1 cellular context compared by ENCODE assay signal in the genomic region with DNA sequence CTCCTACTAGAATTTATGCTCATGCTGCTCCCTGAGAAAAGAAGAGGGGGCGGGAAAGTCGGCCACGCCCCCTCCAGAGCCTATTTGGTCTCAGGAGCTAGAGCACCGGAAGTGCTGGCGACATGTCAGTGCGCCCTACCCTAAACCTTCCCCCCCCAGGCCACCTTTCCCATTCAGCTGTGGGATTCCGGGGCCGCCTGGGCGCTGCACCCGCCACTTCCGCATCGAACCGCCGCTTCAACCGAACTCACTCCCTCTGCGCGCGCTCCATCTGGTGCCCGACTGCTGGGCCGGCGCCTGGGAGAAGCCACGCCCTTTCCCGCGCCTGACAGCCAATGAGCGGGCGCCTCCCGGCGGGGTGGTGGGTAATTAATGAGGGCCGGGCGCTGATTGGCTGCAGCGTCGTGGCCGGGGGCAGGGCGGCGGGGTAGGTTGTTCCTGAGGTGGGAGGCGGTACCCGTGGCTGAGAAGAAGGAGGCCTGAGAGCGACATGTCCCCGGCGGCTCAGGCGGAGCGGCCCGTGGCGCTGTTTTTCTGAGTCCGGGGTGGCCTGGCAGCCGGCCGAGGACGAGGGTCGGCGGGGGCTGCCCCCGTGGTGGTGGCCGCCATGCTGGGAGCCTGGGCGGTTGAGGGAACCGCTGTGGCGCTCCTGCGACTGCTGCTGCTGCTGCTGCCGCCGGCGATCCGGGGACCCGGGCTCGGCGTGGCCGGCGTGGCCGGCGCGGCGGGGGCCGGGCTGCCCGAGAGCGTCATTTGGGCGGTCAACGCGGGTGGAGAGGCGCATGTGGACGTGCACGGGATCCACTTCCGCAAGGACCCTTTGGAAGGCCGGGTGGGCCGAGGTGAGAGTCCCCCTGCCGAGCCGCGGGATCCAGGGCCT.
TF ChIP-seq lines count a peak whose summit lies in the region.

Gene MLEC (plus strand): TSS at position 460 of the 880 bp plus-strand sequence. CDS start 148 bp downstream, at position 608.

TF ChIP-seq in HepG2, 621 proteins besides CTCF, POLR2A, EP300 and RAD21 (continued from another document and continues in another):
- TF ChIP-seq, protein P1, sequence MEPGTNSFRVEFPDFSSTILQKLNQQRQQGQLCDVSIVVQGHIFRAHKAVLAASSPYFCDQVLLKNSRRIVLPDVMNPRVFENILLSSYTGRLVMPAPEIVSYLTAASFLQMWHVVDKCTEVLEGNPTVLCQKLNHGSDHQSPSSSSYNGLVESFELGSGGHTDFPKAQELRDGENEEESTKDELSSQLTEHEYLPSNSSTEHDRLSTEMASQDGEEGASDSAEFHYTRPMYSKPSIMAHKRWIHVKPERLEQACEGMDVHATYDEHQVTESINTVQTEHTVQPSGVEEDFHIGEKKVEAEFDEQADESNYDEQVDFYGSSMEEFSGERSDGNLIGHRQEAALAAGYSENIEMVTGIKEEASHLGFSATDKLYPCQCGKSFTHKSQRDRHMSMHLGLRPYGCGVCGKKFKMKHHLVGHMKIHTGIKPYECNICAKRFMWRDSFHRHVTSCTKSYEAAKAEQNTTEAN (CRISPR knock-in tag; conservative IDR thresholded peaks at IDR 0.05) = 0 out of 2 replicates have a peak, but pooled peaks have one; percentile 43
- no peak for TF ChIP-seq SUZ12 (IDR thresholded peaks at IDR 0.05; ENCODE audit: low read depth, low read length)
- TF ChIP-seq, protein P2, sequence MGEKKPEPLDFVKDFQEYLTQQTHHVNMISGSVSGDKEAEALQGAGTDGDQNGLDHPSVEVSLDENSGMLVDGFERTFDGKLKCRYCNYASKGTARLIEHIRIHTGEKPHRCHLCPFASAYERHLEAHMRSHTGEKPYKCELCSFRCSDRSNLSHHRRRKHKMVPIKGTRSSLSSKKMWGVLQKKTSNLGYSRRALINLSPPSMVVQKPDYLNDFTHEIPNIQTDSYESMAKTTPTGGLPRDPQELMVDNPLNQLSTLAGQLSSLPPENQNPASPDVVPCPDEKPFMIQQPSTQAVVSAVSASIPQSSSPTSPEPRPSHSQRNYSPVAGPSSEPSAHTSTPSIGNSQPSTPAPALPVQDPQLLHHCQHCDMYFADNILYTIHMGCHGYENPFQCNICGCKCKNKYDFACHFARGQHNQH (CRISPR knock-in tag; IDR thresholded peaks at IDR 0.05) = no peak
- TF ChIP-seq HOMEZ (CRISPR knock-in tag; IDR thresholded peaks at IDR 0.05; ENCODE audit: low read depth) = no peak
- TF ChIP-seq GABPB1 (CRISPR knock-in tag; IDR thresholded peaks at IDR 0.05) = peak; percentile 96
- peak; percentile 63 for TF ChIP-seq TAF15 (IDR thresholded peaks at IDR 0.05; ENCODE audit: low read depth, low read length, poor library complexity, severe bottlenecking)
- peak; percentile 29; the same call in 1 of the 2 replicates for TF ChIP-seq ATF3 (CRISPR knock-in tag; IDR thresholded peaks at IDR 0.05)
- TF ChIP-seq PAX8 (CRISPR knock-in tag; IDR thresholded peaks at IDR 0.05; ENCODE audit: borderline replicate concordance) = no peak
- TF ChIP-seq NR1H2 (CRISPR knock-in tag; IDR thresholded peaks at IDR 0.05; ENCODE audit: borderline replicate concordance, low read depth) = 0 out of 2 replicates have a peak, but pooled peaks have one; percentile 8
- no peak for TF ChIP-seq PAWR (CRISPR knock-in tag; IDR thresholded peaks at IDR 0.05; ENCODE audit: borderline replicate concordance)
- TF ChIP-seq MLLT10 (CRISPR knock-in tag; IDR thresholded peaks at IDR 0.05) = no peak
- no peak for TF ChIP-seq ZFP62 (CRISPR knock-in tag; IDR thresholded peaks at IDR 0.05)
- TF ChIP-seq PREB (CRISPR knock-in tag; IDR thresholded peaks at IDR 0.05) = no peak
- TF ChIP-seq ZNF776 (CRISPR knock-in tag; IDR thresholded peaks at IDR 0.05) = no peak
- no peak for TF ChIP-seq ZNF333 (CRISPR knock-in tag; IDR thresholded peaks at IDR 0.05; ENCODE audit: borderline replicate concordance)
- TF ChIP-seq, protein P3, sequence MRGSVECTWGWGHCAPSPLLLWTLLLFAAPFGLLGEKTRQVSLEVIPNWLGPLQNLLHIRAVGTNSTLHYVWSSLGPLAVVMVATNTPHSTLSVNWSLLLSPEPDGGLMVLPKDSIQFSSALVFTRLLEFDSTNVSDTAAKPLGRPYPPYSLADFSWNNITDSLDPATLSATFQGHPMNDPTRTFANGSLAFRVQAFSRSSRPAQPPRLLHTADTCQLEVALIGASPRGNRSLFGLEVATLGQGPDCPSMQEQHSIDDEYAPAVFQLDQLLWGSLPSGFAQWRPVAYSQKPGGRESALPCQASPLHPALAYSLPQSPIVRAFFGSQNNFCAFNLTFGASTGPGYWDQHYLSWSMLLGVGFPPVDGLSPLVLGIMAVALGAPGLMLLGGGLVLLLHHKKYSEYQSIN (CRISPR knock-in tag; IDR thresholded peaks at IDR 0.05; ENCODE audit: borderline replicate concordance) = no peak
- TF ChIP-seq, protein P4, sequence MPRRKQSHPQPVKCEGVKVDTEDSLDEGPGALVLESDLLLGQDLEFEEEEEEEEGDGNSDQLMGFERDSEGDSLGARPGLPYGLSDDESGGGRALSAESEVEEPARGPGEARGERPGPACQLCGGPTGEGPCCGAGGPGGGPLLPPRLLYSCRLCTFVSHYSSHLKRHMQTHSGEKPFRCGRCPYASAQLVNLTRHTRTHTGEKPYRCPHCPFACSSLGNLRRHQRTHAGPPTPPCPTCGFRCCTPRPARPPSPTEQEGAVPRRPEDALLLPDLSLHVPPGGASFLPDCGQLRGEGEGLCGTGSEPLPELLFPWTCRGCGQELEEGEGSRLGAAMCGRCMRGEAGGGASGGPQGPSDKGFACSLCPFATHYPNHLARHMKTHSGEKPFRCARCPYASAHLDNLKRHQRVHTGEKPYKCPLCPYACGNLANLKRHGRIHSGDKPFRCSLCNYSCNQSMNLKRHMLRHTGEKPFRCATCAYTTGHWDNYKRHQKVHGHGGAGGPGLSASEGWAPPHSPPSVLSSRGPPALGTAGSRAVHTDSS (CRISPR knock-in tag; conservative IDR thresholded peaks at IDR 0.05) = no peak
- TF ChIP-seq PRDM4 (CRISPR knock-in tag; IDR thresholded peaks at IDR 0.05; ENCODE audit: borderline replicate concordance) = no peak
- TF ChIP-seq, protein P5, sequence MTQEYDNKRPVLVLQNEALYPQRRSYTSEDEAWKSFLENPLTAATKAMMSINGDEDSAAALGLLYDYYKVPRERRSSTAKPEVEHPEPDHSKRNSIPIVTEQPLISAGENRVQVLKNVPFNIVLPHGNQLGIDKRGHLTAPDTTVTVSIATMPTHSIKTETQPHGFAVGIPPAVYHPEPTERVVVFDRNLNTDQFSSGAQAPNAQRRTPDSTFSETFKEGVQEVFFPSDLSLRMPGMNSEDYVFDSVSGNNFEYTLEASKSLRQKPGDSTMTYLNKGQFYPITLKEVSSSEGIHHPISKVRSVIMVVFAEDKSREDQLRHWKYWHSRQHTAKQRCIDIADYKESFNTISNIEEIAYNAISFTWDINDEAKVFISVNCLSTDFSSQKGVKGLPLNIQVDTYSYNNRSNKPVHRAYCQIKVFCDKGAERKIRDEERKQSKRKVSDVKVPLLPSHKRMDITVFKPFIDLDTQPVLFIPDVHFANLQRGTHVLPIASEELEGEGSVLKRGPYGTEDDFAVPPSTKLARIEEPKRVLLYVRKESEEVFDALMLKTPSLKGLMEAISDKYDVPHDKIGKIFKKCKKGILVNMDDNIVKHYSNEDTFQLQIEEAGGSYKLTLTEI (CRISPR knock-in tag; conservative IDR thresholded peaks at IDR 0.05) = no peak
- TF ChIP-seq ZNF17 (CRISPR knock-in tag; IDR thresholded peaks at IDR 0.05) = no peak
- no peak for TF ChIP-seq GPN1 (CRISPR knock-in tag; IDR thresholded peaks at IDR 0.05; ENCODE audit: borderline replicate concordance)
- TF ChIP-seq THAP11 (CRISPR knock-in tag; IDR thresholded peaks at IDR 0.05) = peak; percentile 93
- peak; percentile 72 for TF ChIP-seq MED1 (CRISPR knock-in tag; IDR thresholded peaks at IDR 0.05)
- TF ChIP-seq BHLHE40 (IDR thresholded peaks at IDR 0.05; ENCODE audit: low read length) = 0 out of 2 replicates have a peak, but pooled peaks have one; percentile 15
- no peak for TF ChIP-seq RBM22 (optimal IDR thresholded peaks at IDR 0.05; ENCODE audit: low read length)
- peak; percentile 50; the same call in 1 of the 2 replicates for TF ChIP-seq ZNF609 (CRISPR knock-in tag; IDR thresholded peaks at IDR 0.05; ENCODE audit: borderline replicate concordance)
- TF ChIP-seq ZC3H13 (CRISPR knock-in tag; IDR thresholded peaks at IDR 0.05) = no peak
- no peak for TF ChIP-seq NBN (conservative IDR thresholded peaks at IDR 0.05)
- no peak for TF ChIP-seq ZNF790 (CRISPR knock-in tag; IDR thresholded peaks at IDR 0.05; ENCODE audit: borderline replicate concordance)
- no peak for TF ChIP-seq CENPX (CRISPR knock-in tag; IDR thresholded peaks at IDR 0.05)
- TF ChIP-seq HCFC1 (IDR thresholded peaks at IDR 0.05; ENCODE audit: low read depth, low read length) = peak; percentile 50
- no peak for TF ChIP-seq PAF1 (CRISPR knock-in tag; IDR thresholded peaks at IDR 0.05)
- no peak for TF ChIP-seq ZFYVE20 (CRISPR knock-in tag; IDR thresholded peaks at IDR 0.05; ENCODE audit: borderline replicate concordance, low read depth)
- TF ChIP-seq ZNF460 (CRISPR knock-in tag; IDR thresholded peaks at IDR 0.05; ENCODE audit: borderline replicate concordance) = no peak
- TF ChIP-seq ZNF441 (CRISPR knock-in tag; IDR thresholded peaks at IDR 0.05; ENCODE audit: borderline replicate concordance) = no peak
- TF ChIP-seq KLF12 (CRISPR knock-in tag; IDR thresholded peaks at IDR 0.05; ENCODE audit: borderline replicate concordance) = peak; percentile 75
- no peak for TF ChIP-seq ZNF841 (CRISPR knock-in tag; IDR thresholded peaks at IDR 0.05; ENCODE audit: borderline replicate concordance)
